Comparison of ENCODE assay signal across 22 cellular contexts in genomic region chr15:53202876-53203275, GRCh38.
"Had no signal": no experiment of that assay in that cellular context is flagged by ENCODE, and none has a peak within 500 bp of the region (broad histone marks: within the 10 kb centered on the region; RNA-seq: fewer than 3 reads in every experiment).

No MANE protein-coding gene starts in this region.

- H3K27me3 Mint-ChIP-seq: natural killer cell treated with Interleukin-12 subunit alpha and Interleukin-12 subunit beta and Interleukin-15 and Interleukin-18, amount 100 ng/mL, for 72 hours; progenitor cell of endocrine pancreas had no signal

- H3K4me3 Mint-ChIP-seq: naive thymus-derived CD4-positive, alpha-beta T cell; natural killer cell treated with Interleukin-12 subunit alpha and Interleukin-12 subunit beta and Interleukin-15 and Interleukin-18, amount 100 ng/mL, for 72 hours; stimulated activated memory B cell treated with anti-CD40 and anti-IgM and Interleukin-4, amounts not matched to agents 10 μg/mL and 1 μg/mL and 100 μg/mL, for 72 hours; stimulated activated naive CD8-positive, alpha-beta T cell treated with anti-CD3 and anti-CD28 coated beads, Interleukin-15, amount 100 ng/mL, for 72 hours had no signal

- H3K4me1 ChIP-seq: left ventricle myocardium inferior, right atrium auricular region, tibial nerve, upper lobe of left lung, vagina had no signal

- H3K27me3 ChIP-seq: ovary, right atrium auricular region, right lobe of liver, tibial nerve, upper lobe of left lung, vagina had no signal

- ATAC-seq: mucosa of descending colon; naive thymus-derived CD4-positive, alpha-beta T cell; natural killer cell treated with Interleukin-12 subunit alpha and Interleukin-12 subunit beta and Interleukin-15 and Interleukin-18, amount 100 ng/mL, for 72 hours; stimulated activated memory B cell treated with anti-CD40 and anti-IgM and Interleukin-4, amounts not matched to agents 10 μg/mL and 1 μg/mL and 100 μg/mL, for 72 hours; stimulated activated naive CD8-positive, alpha-beta T cell treated with anti-CD3 and anti-CD28 coated beads, Interleukin-15, amount 100 ng/mL, for 72 hours had no signal

- H3K9me3 ChIP-seq: mucosa of descending colon, right lobe of liver, tibial nerve, vagina had no signal

- H3K4me1 Mint-ChIP-seq: naive thymus-derived CD4-positive, alpha-beta T cell; stimulated activated memory B cell treated with anti-CD40 and anti-IgM and Interleukin-4, amounts not matched to agents 10 μg/mL and 1 μg/mL and 100 μg/mL, for 72 hours; stimulated activated naive CD8-positive, alpha-beta T cell treated with anti-CD3 and anti-CD28 coated beads, Interleukin-15, amount 100 ng/mL, for 72 hours had no signal

- H3K27ac Mint-ChIP-seq: naive thymus-derived CD4-positive, alpha-beta T cell; natural killer cell treated with Interleukin-12 subunit alpha and Interleukin-12 subunit beta and Interleukin-15 and Interleukin-18, amount 100 ng/mL, for 72 hours; stimulated activated memory B cell treated with anti-CD40 and anti-IgM and Interleukin-4, amounts not matched to agents 10 μg/mL and 1 μg/mL and 100 μg/mL, for 72 hours; stimulated activated naive CD8-positive, alpha-beta T cell treated with anti-CD3 and anti-CD28 coated beads, Interleukin-15, amount 100 ng/mL, for 72 hours had no signal

- H3K27ac ChIP-seq: left ventricle myocardium inferior, ovary, right atrium auricular region, right lobe of liver, tibial nerve, upper lobe of left lung, vagina had no signal

- H3K36me3 Mint-ChIP-seq: natural killer cell treated with Interleukin-12 subunit alpha and Interleukin-12 subunit beta and Interleukin-15 and Interleukin-18, amount 100 ng/mL, for 72 hours; stimulated activated memory B cell treated with anti-CD40 and anti-IgM and Interleukin-4, amounts not matched to agents 10 μg/mL and 1 μg/mL and 100 μg/mL, for 72 hours had no signal

- H3K4me3 ChIP-seq: left ventricle myocardium inferior, lung, mucosa of descending colon, ovary, right atrium auricular region, right lobe of liver, tibial nerve, upper lobe of left lung, vagina had no signal

- DNase-seq: hypothalamus; islet precursor cell; left ventricle myocardium inferior; midbrain; mucosa of descending colon; naive thymus-derived CD4-positive, alpha-beta T cell; ovary; stimulated activated CD4-positive, alpha-beta T cell treated with anti-CD3 and anti-CD28 coated beads, Interleukin-2, amount 100 ng/mL, for 48 hours; stimulated activated CD4-positive, alpha-beta T cell treated with anti-CD3 and anti-CD28 coated beads, Interleukin-4, amount 100 ng/mL, for 4 hours; stimulated activated CD8-positive, alpha-beta memory T cell treated with anti-CD3 and anti-CD28 coated beads, Interleukin-4, amount 100 ng/mL, for 48 hours; stimulated activated naive CD4-positive, alpha-beta T cell treated with Interleukin-2 at 50 U/mL for 16 hours; stimulated activated naive CD8-positive, alpha-beta T cell treated with anti-CD3 and anti-CD28 coated beads, Interleukin-15, amount 100 ng/mL, for 72 hours; substantia nigra; upper lobe of left lung had no signal

- H3K36me3 ChIP-seq: left ventricle myocardium inferior, ovary, right atrium auricular region, right lobe of liver, tibial nerve, upper lobe of left lung, vagina had no signal
